Comparison of ENCODE assay signal across 17 cellular contexts in the genomic region with DNA sequence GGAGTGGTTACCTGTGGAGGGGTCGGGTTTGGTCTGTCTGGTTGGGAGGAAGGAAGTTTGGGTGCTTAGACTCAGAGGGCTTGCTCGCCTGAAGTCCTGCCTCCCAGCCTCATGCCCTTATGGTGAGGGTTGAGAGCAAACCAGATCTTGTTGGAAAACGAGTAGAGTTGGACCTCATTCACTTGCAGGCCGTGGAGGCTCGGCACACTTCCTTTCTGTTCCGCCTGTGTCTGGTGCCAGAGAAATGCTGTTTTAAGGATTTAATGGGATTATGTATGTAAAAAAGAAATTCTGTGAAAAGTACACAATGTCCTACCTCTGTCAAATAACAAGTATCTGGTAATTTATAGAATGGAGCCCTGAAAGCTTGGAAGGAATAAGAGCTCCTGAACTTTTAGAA. TPM values are rescaled to one million over a fixed set of nuclear protein-coding genes. Genes with fewer than 3 reads are reported as not detected.
"Had no signal": no experiment of that assay in that cellular context is flagged by ENCODE, and none has a peak within 500 bp of the region (broad histone marks: within the 10 kb centered on the region; RNA-seq: fewer than 3 reads in every experiment).

No MANE protein-coding gene starts in this region.

- H3K79me2 ChIP-seq: parathyroid adenoma had no signal

- H3K4me3 Mint-ChIP-seq: activated CD8-positive, alpha-beta T cell treated with anti-CD3 and anti-CD28 coated beads, Interleukin-2, amount 10 ng/mL, durations not matched to agents 7 days and 5 days; activated naive CD8-positive, alpha-beta T cell treated with anti-CD3 and anti-CD28 coated beads, Interleukin-2, amount 50 U/mL, for 24 hours; central memory CD8-positive, alpha-beta T cell; neural progenitor cell; stimulated activated naive B cell treated with anti-CD40 and anti-IgM and Interleukin-4, amounts not matched to agents 10 μg/mL and 1 μg/mL and 100 μg/mL, for 72 hours; WTC11 had no signal

- H3K4me1 Mint-ChIP-seq: activated naive CD8-positive, alpha-beta T cell treated with anti-CD3 and anti-CD28 coated beads, Interleukin-2, amount 50 U/mL, for 24 hours; central memory CD8-positive, alpha-beta T cell; stimulated activated naive B cell treated with anti-CD40 and anti-IgM and Interleukin-4, amounts not matched to agents 10 μg/mL and 1 μg/mL and 100 μg/mL, for 72 hours had no signal

- FAIRE-seq: islet of Langerhans had no signal

- H3K4me3 ChIP-seq: left lung, neural progenitor cell, upper lobe of right lung had no signal

- H3K4me2 ChIP-seq: neural progenitor cell had no signal

- H3K36me3 Mint-ChIP-seq: neural progenitor cell; stimulated activated naive B cell treated with anti-CD40 and anti-IgM and Interleukin-4, amounts not matched to agents 10 μg/mL and 1 μg/mL and 100 μg/mL, for 72 hours; WTC11 had no signal

- H3K27me3 ChIP-seq: left lung, upper lobe of right lung had no signal

- H3K4me1 ChIP-seq: parathyroid adenoma had no signal

- H3K9me3 ChIP-seq: left lung, upper lobe of right lung had no signal

- H3K27ac Mint-ChIP-seq: activated CD8-positive, alpha-beta T cell treated with anti-CD3 and anti-CD28 coated beads, Interleukin-2, amount 10 ng/mL, durations not matched to agents 7 days and 5 days; activated naive CD8-positive, alpha-beta T cell treated with anti-CD3 and anti-CD28 coated beads, Interleukin-2, amount 50 U/mL, for 24 hours; neural progenitor cell; stimulated activated naive B cell treated with anti-CD40 and anti-IgM and Interleukin-4, amounts not matched to agents 10 μg/mL and 1 μg/mL and 100 μg/mL, for 72 hours; WTC11 had no signal

- H2AFZ ChIP-seq: neural progenitor cell, parathyroid adenoma had no signal

- H3K9me3 Mint-ChIP-seq: activated naive CD8-positive, alpha-beta T cell treated with anti-CD3 and anti-CD28 coated beads, Interleukin-2, amount 50 U/mL, for 24 hours; central memory CD8-positive, alpha-beta T cell; neural progenitor cell; stimulated activated naive B cell treated with anti-CD40 and anti-IgM and Interleukin-4, amounts not matched to agents 10 μg/mL and 1 μg/mL and 100 μg/mL, for 72 hours; WTC11 had no signal

- ATAC-seq: activated CD8-positive, alpha-beta T cell treated with anti-CD3 and anti-CD28 coated beads, Interleukin-2, amount 10 ng/mL, durations not matched to agents 7 days and 5 days; activated naive CD8-positive, alpha-beta T cell treated with anti-CD3 and anti-CD28 coated beads, Interleukin-2, amount 50 U/mL, for 24 hours; left lung; stimulated activated naive B cell treated with anti-CD40 and anti-IgM and Interleukin-4, amounts not matched to agents 10 μg/mL and 1 μg/mL and 100 μg/mL, for 72 hours; upper lobe of right lung; WTC11 had no signal

- H3K9ac ChIP-seq: neural progenitor cell, parathyroid adenoma had no signal

- H3K36me3 ChIP-seq: neural progenitor cell had no signal

- DNase-seq: activated CD4-positive, alpha-beta T cell treated with anti-CD3 and anti-CD28 coated beads for 48 hours; activated CD8-positive, alpha-beta T cell treated with anti-CD3 and anti-CD28 coated beads, Interleukin-2, amount 10 ng/mL, durations not matched to agents 7 days and 5 days; activated naive CD4-positive, alpha-beta T cell treated with Interleukin-2 at 50 U/mL for 16 hours; activated naive CD8-positive, alpha-beta T cell treated with anti-CD3 and anti-CD28 coated beads, Interleukin-2, amount 50 U/mL, for 24 hours; effector memory CD4-positive, alpha-beta T cell; erythroblast; left lung; stimulated activated CD4-positive, alpha-beta T cell treated with anti-CD3 and anti-CD28 coated beads, Interleukin-2, amount 100 ng/mL, for 24 hours; stimulated activated naive B cell treated with anti-CD40 and anti-IgM and Interleukin-4, amounts not matched to agents 10 μg/mL and 1 μg/mL and 100 μg/mL, for 72 hours; substantia nigra; upper lobe of right lung had no signal

- H3K27ac ChIP-seq: left lung, neural progenitor cell, parathyroid adenoma, upper lobe of right lung had no signal

RNA-seq across cellular contexts. Expression of a gene that starts 29.6 kb away (rescaled TPM):
- total RNA-seq: activated CD8-positive, alpha-beta T cell treated with anti-CD3 and anti-CD28 coated beads, Interleukin-2, amount 10 ng/mL, durations not matched to agents 7 days and 5 days; T-helper 1 cell treated with Interleukin-12 subunit alpha and Interleukin-12 subunit beta and Interleukin-4 antibody, amounts not matched to agents 30 ng/mL and 1 ng/mL, for 36 hours had no signal
